In genomic region chr12:3216097-3216496, GRCh38 we compare ENCODE assay signal across 13 cellular contexts.
"Had no signal": no experiment of that assay in that cellular context is flagged by ENCODE, and none has a peak within 500 bp of the region (broad histone marks: within the 10 kb centered on the region; RNA-seq: fewer than 3 reads in every experiment).

No MANE protein-coding gene starts in this region.

- H3K36me3 ChIP-seq: uterus had no signal

- H3K4me3 Mint-ChIP-seq: activated CD4-positive, alpha-beta T cell treated with anti-CD3 and anti-CD28 coated beads for 36 hours; activated CD8-positive, alpha-beta T cell treated with anti-CD3 and anti-CD28 coated beads for 36 hours; activated T-cell treated with anti-CD3 and anti-CD28 coated beads, Interleukin-2, amount 50 U/mL, for 72 hours; nephron progenitor cell; stimulated activated naive CD8-positive, alpha-beta T cell treated with anti-CD3 and anti-CD28 coated beads, Interleukin-15, amount 100 ng/mL, for 72 hours had no signal

- H3K27me3 Mint-ChIP-seq: activated CD4-positive, alpha-beta T cell treated with anti-CD3 and anti-CD28 coated beads for 36 hours had no signal

- DNase-seq: activated CD4-positive, alpha-beta T cell treated with anti-CD3 and anti-CD28 coated beads for 36 hours; activated CD8-positive, alpha-beta memory T cell treated with anti-CD3 and anti-CD28 coated beads, Interleukin-2, amount 50 U/mL, for 4 hours; activated CD8-positive, alpha-beta T cell treated with anti-CD3 and anti-CD28 coated beads for 36 hours; activated T-cell treated with anti-CD3 and anti-CD28 coated beads, Interleukin-2, amount 50 U/mL, for 72 hours; aorta; cortex of kidney; effector CD8-positive, alpha-beta T cell; mesendoderm; nephron progenitor cell; stimulated activated CD4-positive, alpha-beta T cell treated with anti-CD3 and anti-CD28 coated beads, Interleukin-4, amount 100 ng/mL, for 1 hour; stimulated activated naive CD8-positive, alpha-beta T cell treated with anti-CD3 and anti-CD28 coated beads, Interleukin-15, amount 100 ng/mL, for 72 hours; uterus had no signal

- H3K27me3 ChIP-seq: gastroesophageal sphincter, uterus had no signal

- H3K9me3 Mint-ChIP-seq: activated CD8-positive, alpha-beta T cell treated with anti-CD3 and anti-CD28 coated beads for 36 hours; activated T-cell treated with anti-CD3 and anti-CD28 coated beads, Interleukin-2, amount 50 U/mL, for 72 hours; nephron progenitor cell; stimulated activated naive CD8-positive, alpha-beta T cell treated with anti-CD3 and anti-CD28 coated beads, Interleukin-15, amount 100 ng/mL, for 72 hours had no signal

- H3K9me3 ChIP-seq: gastroesophageal sphincter, uterus had no signal

- ATAC-seq: activated CD4-positive, alpha-beta T cell treated with anti-CD3 and anti-CD28 coated beads for 36 hours; activated CD8-positive, alpha-beta T cell treated with anti-CD3 and anti-CD28 coated beads for 36 hours; activated T-cell treated with anti-CD3 and anti-CD28 coated beads, Interleukin-2, amount 50 U/mL, for 72 hours; gastroesophageal sphincter; stimulated activated naive CD8-positive, alpha-beta T cell treated with anti-CD3 and anti-CD28 coated beads, Interleukin-15, amount 100 ng/mL, for 72 hours had no signal

- H3K4me1 Mint-ChIP-seq: activated CD4-positive, alpha-beta T cell treated with anti-CD3 and anti-CD28 coated beads for 36 hours had no signal

- H3K27ac Mint-ChIP-seq: activated CD4-positive, alpha-beta T cell treated with anti-CD3 and anti-CD28 coated beads for 36 hours; activated CD8-positive, alpha-beta T cell treated with anti-CD3 and anti-CD28 coated beads for 36 hours; activated T-cell treated with anti-CD3 and anti-CD28 coated beads, Interleukin-2, amount 50 U/mL, for 72 hours; nephron progenitor cell had no signal

- H3K4me3 ChIP-seq: gastroesophageal sphincter, uterus had no signal
